ENCODE assay signal across 13 cellular contexts in genomic region chr19:38039966-38040365, GRCh38.
DNase-seq lines count a peak whose midpoint lies in the region; ATAC-seq and TF ChIP-seq lines count a peak whose summit lies in the region.
"Had no signal": no experiment of that assay in that cellular context is flagged by ENCODE, and none has a peak within 500 bp of the region (broad histone marks: within the 10 kb centered on the region; RNA-seq: fewer than 3 reads in every experiment).

No MANE protein-coding gene starts in this region.

- H3K27me3 ChIP-seq in Karpas-422 (ENCODE audit: low read length) (no peaks in the 10 kb centered on the region), right cardiac atrium (ENCODE audit: control insufficient read depth, insufficient read depth) (no peaks in the 10 kb centered on the region)

- no peaks in the 10 kb centered on the region for H3K27me3 Mint-ChIP-seq in activated B cell treated with CpG ODN at 0.5 μM for 24 hours

- POLR2A ChIA-PET in activated B cell treated with CpG ODN at 0.5 μM for 24 hours (lab: Charles Lee) = interaction anchor here (1.2 kb wide), 1 partner anchor 23 kb away, joined by 3 read pairs; no protein-coding TSS in a partner anchor

- H3K4me3 Mint-ChIP-seq in activated B cell treated with CpG ODN at 0.5 μM for 24 hours = no peak overlapping the region

- no peak overlapping the region for H3K4me2 ChIP-seq in Karpas-422 (ENCODE audit: low read depth, low read length, poor library complexity, severe bottlenecking)

- peaks cover 57% of the 10 kb centered on the region for H3K4me1 Mint-ChIP-seq in activated B cell treated with CpG ODN at 0.5 μM for 24 hours

- no peak for ATAC-seq in activated B cell treated with CpG ODN at 0.5 μM for 24 hours (ENCODE audit: low read depth)
- ATAC-seq in right cardiac atrium = no peak
- no peak for ATAC-seq in Right ventricle myocardium inferior

- no peaks in the 10 kb centered on the region for H3K9me2 ChIP-seq in Karpas-422 (replicated peaks; ENCODE audit: insufficient read depth, low read length)

- H3K9me3 ChIP-seq in Karpas-422 (ENCODE audit: low read length) (no peaks in the 10 kb centered on the region), right cardiac atrium (ENCODE audit: control insufficient read depth, low read length) (no peaks in the 10 kb centered on the region)

- H3K27ac ChIP-seq in Karpas-422 (ENCODE audit: low read length) (no peak overlapping the region; the same call in 1 of the 2 replicates), right cardiac atrium (ENCODE audit: low read length) (no peak overlapping the region)

- peak overlapping the region; percentile 65 for H3K27ac Mint-ChIP-seq in activated B cell treated with CpG ODN at 0.5 μM for 24 hours

- no peak overlapping the region for H2AFZ ChIP-seq in Karpas-422 (ENCODE audit: low read length)

- DNase-seq in AG10803 (ENCODE audit: low read depth) (peak; percentile 88), HCEC 1CT (peak; percentile 94), activated B cell treated with CpG ODN at 0.5 μM for 24 hours (no peak), glomerular visceral epithelial cell (ENCODE audit: extremely low spot score) (peak; percentile 70), anterior cingulate cortex (lab: John Stamatoyannopoulos, UW) (no peak), Karpas-422 (no peak), right cardiac atrium (no peak), Right ventricle myocardium inferior (ENCODE audit: missing footprints) (no peak)
- DNase-seq: activated CD4-positive, CD25-positive, alpha-beta regulatory T cell; NCI-H2029; retina; RPMI8226; trophoblast cell had no signal

- H3K9me3 Mint-ChIP-seq in activated B cell treated with CpG ODN at 0.5 μM for 24 hours = no peaks in the 10 kb centered on the region

- H3K36me3 ChIP-seq in Karpas-422 (ENCODE audit: insufficient read depth, low read length) = no peaks in the 10 kb centered on the region

- intact Hi-C loops in activated B cell treated with CpG ODN at 0.5 μM for 24 hours (cut with micrococcal nuclease) = no loop called here
- intact Hi-C loops in right cardiac atrium (cut with DNase I) = no loop called here
- intact Hi-C loops in Right ventricle myocardium inferior (cut with DNase I) = no loop called here

- no peak overlapping the region for H3K4me3 ChIP-seq in AG10803 (ENCODE audit: low read length)
- H3K4me3 ChIP-seq in Karpas-422 (ENCODE audit: low read length) = no peak overlapping the region
- no peak overlapping the region for H3K4me3 ChIP-seq in right cardiac atrium (ENCODE audit: low read length)

- no peak overlapping the region for H3K9ac ChIP-seq in Karpas-422 (ENCODE audit: low read length)

- H4K20me1 ChIP-seq in Karpas-422 (ENCODE audit: insufficient read depth, low read depth, low read length) = no peaks in the 10 kb centered on the region

- CTCF ChIA-PET in activated B cell treated with CpG ODN at 0.5 μM for 24 hours (lab: Charles Lee) = no interaction called here

- WGBS in right cardiac atrium = 93% methylated on average over 6 of the region's 6 CpGs

- peaks cover 32% of the 10 kb centered on the region for H3K36me3 Mint-ChIP-seq in activated B cell treated with CpG ODN at 0.5 μM for 24 hours (ENCODE audit: low read depth)

- TF ChIP-seq CTCF in AG10803 (conservative IDR thresholded peaks at IDR 0.05; ENCODE audit: low read length) (no peak), activated B cell treated with CpG ODN at 0.5 μM for 24 hours (IDR thresholded peaks at IDR 0.05) (no peak)

- peaks cover 79% of the 10 kb centered on the region for H3K79me2 ChIP-seq in Karpas-422 (ENCODE audit: low read length)

- H3K4me1 ChIP-seq in Karpas-422 (ENCODE audit: low read length) (peaks cover 48% of the 10 kb centered on the region), right cardiac atrium (ENCODE audit: control insufficient read depth, insufficient read depth, low read length) (peaks cover 2% of the 10 kb centered on the region)

Comparison
In these comparisons a context has a peak if more than half of its experiments do, and no peak if none do; other contexts are left out.
1. DNase-seq: peak in AG10803 (single experiment), HCEC 1CT (single experiment) and glomerular visceral epithelial cell (single experiment); none in activated B cell treated with CpG ODN at 0.5 μM for 24 hours (single experiment), anterior cingulate cortex (0 of 58), Karpas-422 (single experiment), right cardiac atrium (0 of 3) and Right ventricle myocardium inferior (single experiment).